10 cellular contexts compared by ENCODE assay signal in genomic region chr19:49503582-49503962, GRCh38. TPM values are rescaled to one million over a fixed set of nuclear protein-coding genes. Genes with fewer than 3 reads are reported as not detected.
DNase-seq lines count a peak whose midpoint lies in the region; ATAC-seq and TF ChIP-seq lines count a peak whose summit lies in the region.
"Had no signal": no experiment of that assay in that cellular context is flagged by ENCODE, and none has a peak within 500 bp of the region (broad histone marks: within the 10 kb centered on the region; RNA-seq: fewer than 3 reads in every experiment).

No MANE protein-coding gene starts in this region.

- no peak overlapping the region for H3K9ac ChIP-seq in HCT116 (ENCODE audit: low read length)

- RAD21 ChIA-PET in HCT116 (lab: Charles Lee; ENCODE audit: low non-redundant PET in 1 of 2, low total read pairs in 2 of 2, uncharacterized antibody in 2 of 2, unreplicated experiment in 2 of 2) = interaction anchor here (1.4 to 2.0 kb wide), 2 partner anchors 43 kb away, joined by 8 read pairs; no protein-coding TSS in a partner anchor

- peak overlapping the region; percentile 84 for H2AFZ ChIP-seq in HCT116 (ENCODE audit: low read depth, low read length, poor library complexity, severe bottlenecking)

- no peak for TF ChIP-seq RAD21 in HCT116 (IDR thresholded peaks at IDR 0.05; ENCODE audit: low read depth)

- H3K79me2 ChIP-seq in HCT116 (ENCODE audit: insufficient read depth, low read length) = peaks cover 10% of the 10 kb centered on the region

- H3K9me2 ChIP-seq in HCT116 (ENCODE audit: insufficient read depth) = no peaks in the 10 kb centered on the region

- H3K27ac Mint-ChIP-seq in brain (peak overlapping the region in 3 of 5 experiments; percentile 72 to 90 (median 85)), progenitor cell of endocrine pancreas (peak overlapping the region; percentile 7)
- H3K27ac Mint-ChIP-seq in stimulated activated naive CD8-positive, alpha-beta T cell treated with anti-CD3 and anti-CD28 coated beads, Interleukin-15, amount 100 ng/mL, for 72 hours = no peak overlapping the region
- H3K27ac Mint-ChIP-seq: activated CD8-positive, alpha-beta T cell treated with anti-CD3 and anti-CD28 coated beads for 36 hours; endodermal cell had no signal

- no peak overlapping the region for H3K4me3 ChIP-seq in HCT116 (replicated peaks in 1 of 2; ENCODE audit: low read depth in 1 of 2, low read length in 2 of 2)
- H3K4me3 ChIP-seq: testis had no signal

- peak overlapping the region; percentile 28; the same call in 1 of the 2 replicates for H3K4me2 ChIP-seq in HCT116 (ENCODE audit: low read length)

- TF ChIP-seq CTCF in HCT116 (IDR thresholded peaks at IDR 0.05 in 2 of 3, conservative IDR thresholded peaks at IDR 0.05 in 1 of 3; ENCODE audit: borderline replicate concordance in 1 of 3, insufficient read depth in 1 of 3, low read depth in 2 of 3, low read length in 2 of 3) (no peak), brain (conservative IDR thresholded peaks at IDR 0.05) (no peak), progenitor cell of endocrine pancreas (IDR thresholded peaks at IDR 0.05; ENCODE audit: unreplicated experiment) (no peak)

- H3K36me3 Mint-ChIP-seq in brain (peaks cover 11% of the 10 kb centered on the region), progenitor cell of endocrine pancreas (ENCODE audit: insufficient read depth) (peaks cover 7% of the 10 kb centered on the region)

- no TSS peak for BruUV-seq in HCT116 (replicated peaks; lab: Mats Ljungman, UMichigan)

- no peaks in the 10 kb centered on the region for H3K9me3 ChIP-seq in HCT116 (ENCODE audit: control insufficient read depth in 1 of 2, insufficient read depth in 1 of 2, low read depth in 1 of 2, low read length in 2 of 2)
- H3K9me3 ChIP-seq: testis had no signal

- H3K27me3 Mint-ChIP-seq in brain (no peaks in the 10 kb centered on the region), progenitor cell of endocrine pancreas (no peaks in the 10 kb centered on the region)
- no peaks in the 10 kb centered on the region for H3K27me3 Mint-ChIP-seq in stimulated activated naive CD8-positive, alpha-beta T cell treated with anti-CD3 and anti-CD28 coated beads, Interleukin-15, amount 100 ng/mL, for 72 hours
- H3K27me3 Mint-ChIP-seq: activated CD8-positive, alpha-beta T cell treated with anti-CD3 and anti-CD28 coated beads for 36 hours; central memory CD8-positive, alpha-beta T cell had no signal

- no peak overlapping the region; the same call in 1 of the 2 replicates for H3K27ac ChIP-seq in HCT116 (ENCODE audit: low read depth, low read length)
- H3K27ac ChIP-seq: testis had no signal

- intact Hi-C loops in HCT116 (cut with micrococcal nuclease) = loop anchor here (1.0 to 2.0 kb wide), 3 partner anchors 44 to 173 kb away; partner anchors contain the start of gene PRMT1

- peaks cover 3 to 8% of the 10 kb centered on the region in 2 experiments; a peak in 2 of 4 replicates for H3K36me3 ChIP-seq in HCT116 (ENCODE audit: control insufficient read depth in 1 of 2, insufficient read depth in 2 of 2, low read length in 2 of 2)

- H3K4me3 Mint-ChIP-seq in brain (peak overlapping the region in 2 of 5 experiments; percentile 16 to 18), progenitor cell of endocrine pancreas (ENCODE audit: low read depth) (no peak overlapping the region)
- H3K4me3 Mint-ChIP-seq in stimulated activated naive CD8-positive, alpha-beta T cell treated with anti-CD3 and anti-CD28 coated beads, Interleukin-15, amount 100 ng/mL, for 72 hours = no peak overlapping the region
- H3K4me3 Mint-ChIP-seq: activated CD8-positive, alpha-beta T cell treated with anti-CD3 and anti-CD28 coated beads for 36 hours; central memory CD8-positive, alpha-beta T cell; endodermal cell had no signal

- no peaks in the 10 kb centered on the region for H3K27me3 ChIP-seq in HCT116 (ENCODE audit: insufficient read depth, low read length)
- H3K27me3 ChIP-seq: testis had no signal

- no peak for TF ChIP-seq POLR2A in HCT116 (IDR thresholded peaks at IDR 0.05; ENCODE audit: borderline replicate concordance, extremely low read depth, insufficient read depth, insufficient read length)

- DNase-seq in HCT116 (ENCODE audit: low read depth, low spot score) (no peak), progenitor cell of endocrine pancreas (ENCODE audit: low spot score, unreplicated experiment) (no peak)
- no peak for DNase-seq in stimulated activated naive CD8-positive, alpha-beta T cell treated with anti-CD3 and anti-CD28 coated beads, Interleukin-15, amount 100 ng/mL, for 72 hours
- DNase-seq in NK-92 treated with Interleukin-12 subunit alpha and Interleukin-12 subunit beta, amount 100 ng/mL, for 24 hours (lab: John Stamatoyannopoulos, UW) = no peak
- DNase-seq: endodermal cell, GF-D8 had no signal

- H3K4me1 ChIP-seq in HCT116 (ENCODE audit: control insufficient read depth in 1 of 2, insufficient read depth in 2 of 2, low read length in 2 of 2) = peaks cover 5 to 29% of the 10 kb centered on the region in 2 experiments

- no peaks in the 10 kb centered on the region for H3K9me3 Mint-ChIP-seq in brain
- no peaks in the 10 kb centered on the region for H3K9me3 Mint-ChIP-seq in progenitor cell of endocrine pancreas (ENCODE audit: low read depth)
- H3K9me3 Mint-ChIP-seq in stimulated activated naive CD8-positive, alpha-beta T cell treated with anti-CD3 and anti-CD28 coated beads, Interleukin-15, amount 100 ng/mL, for 72 hours = no peaks in the 10 kb centered on the region
- H3K9me3 Mint-ChIP-seq: activated CD8-positive, alpha-beta T cell treated with anti-CD3 and anti-CD28 coated beads for 36 hours; central memory CD8-positive, alpha-beta T cell; endodermal cell had no signal

- H3K4me1 Mint-ChIP-seq in brain = peaks cover 27% of the 10 kb centered on the region
- peaks cover 14% of the 10 kb centered on the region for H3K4me1 Mint-ChIP-seq in progenitor cell of endocrine pancreas (ENCODE audit: low read depth)
- H3K4me1 Mint-ChIP-seq in stimulated activated naive CD8-positive, alpha-beta T cell treated with anti-CD3 and anti-CD28 coated beads, Interleukin-15, amount 100 ng/mL, for 72 hours = peaks cover 61% of the 10 kb centered on the region

- POLR2A ChIA-PET in HCT116 (lab: Charles Lee) = interaction anchor here (1.0 kb wide), 1 partner anchor 173 kb away, joined by 3 read pairs; the partner anchor contains the start of gene PRMT1

- ATAC-seq in HCT116 = no peak
- no peak for ATAC-seq in stimulated activated naive CD8-positive, alpha-beta T cell treated with anti-CD3 and anti-CD28 coated beads, Interleukin-15, amount 100 ng/mL, for 72 hours
- ATAC-seq: activated CD8-positive, alpha-beta T cell treated with anti-CD3 and anti-CD28 coated beads for 36 hours had no signal

- CTCF ChIA-PET in HCT116 (lab: Charles Lee) = interaction anchor here (0.9 to 4.2 kb wide), 4 partner anchors 43 to 67 kb away, joined by 3 to 43 read pairs (median 6); no protein-coding TSS in a partner anchor

- peaks cover 5% of the 10 kb centered on the region; the same call in 1 of the 2 replicates for H4K20me1 ChIP-seq in HCT116 (ENCODE audit: insufficient read depth)

TF ChIP-seq in HCT116, 20 proteins besides CTCF, POLR2A, EP300 and RAD21 (continues in another document):
- no peak for TF ChIP-seq SP1 (IDR thresholded peaks at IDR 0.05; ENCODE audit: low read depth)
- TF ChIP-seq CEBPB (IDR thresholded peaks at IDR 0.05; ENCODE audit: low read depth) = no peak
- TF ChIP-seq MAX (IDR thresholded peaks at IDR 0.05) = no peak
- TF ChIP-seq EGR1 (IDR thresholded peaks at IDR 0.05; ENCODE audit: low read depth) = no peak
- TF ChIP-seq ELF1 (IDR thresholded peaks at IDR 0.05; ENCODE audit: borderline replicate concordance, low read depth) = no peak
- TF ChIP-seq CBX3 (IDR thresholded peaks at IDR 0.05; ENCODE audit: low read depth) = no peak
- no peak for TF ChIP-seq EZH2phosphoT487 (IDR thresholded peaks at IDR 0.05; ENCODE audit: borderline replicate concordance)
- TF ChIP-seq FOSL1 (IDR thresholded peaks at IDR 0.05; ENCODE audit: low read depth) = no peak
- no peak for TF ChIP-seq ZNF274 (IDR thresholded peaks at IDR 0.05; ENCODE audit: low read depth, low read length)

RNA-seq across cellular contexts. Expression of gene RPS11, which starts 7.3 kb away (rescaled TPM):
- total RNA-seq in HCT116 (2021; ENCODE audit: unreplicated experiment) (2,353 TPM), progenitor cell of endocrine pancreas (2,272 and 2,377 TPM in 2 replicates)
- 4,962 and 5,407 TPM in 2 replicates for polyA plus RNA-seq in HCT116 (2012)
- 6,171 TPM for polyA plus RNA-seq in brain (ENCODE audit: insufficient read depth, low read depth, low replicate concordance)

RNA-seq across cellular contexts. Expression of gene FCGRT, which starts 8.9 kb away (rescaled TPM):
- total RNA-seq in HCT116 (2021; ENCODE audit: unreplicated experiment) (1.8 TPM), progenitor cell of endocrine pancreas (153 and 169 TPM in 2 replicates)
- 1.2 and 2.1 TPM in 2 replicates for polyA plus RNA-seq in HCT116 (2012)
- 80.4 TPM for polyA plus RNA-seq in brain (ENCODE audit: insufficient read depth, low read depth, low replicate concordance)

RNA-seq across cellular contexts. Expression of gene RPL13A, which starts 16.2 kb away (rescaled TPM):
- total RNA-seq in HCT116 (2021; ENCODE audit: unreplicated experiment) = 3,719 TPM
- 4,853 and 5,472 TPM in 2 replicates for polyA plus RNA-seq in HCT116 (2012)
- 2,708 TPM for polyA plus RNA-seq in brain (ENCODE audit: insufficient read depth, low read depth, low replicate concordance)
- total RNA-seq in progenitor cell of endocrine pancreas = 2,665 and 2,783 TPM in 2 replicates

RNA-seq across cellular contexts. Expression of gene RCN3, which starts 24.2 kb away (rescaled TPM):
- total RNA-seq in HCT116 (2021; ENCODE audit: unreplicated experiment) (0.39 TPM), progenitor cell of endocrine pancreas (43.4 and 58.0 TPM in 2 replicates)
- polyA plus RNA-seq in HCT116 (2012) = 0.13 TPM in 1 of 2 replicates, not detected in the other
- polyA plus RNA-seq in brain (ENCODE audit: insufficient read depth, low read depth, low replicate concordance) = 14.2 TPM

RNA-seq across cellular contexts. Expression of gene FLT3LG, which starts 29.6 kb away (rescaled TPM):
- total RNA-seq in HCT116 (2021; ENCODE audit: unreplicated experiment) = 3.8 TPM
- polyA plus RNA-seq in HCT116 (2012) = 2.5 and 4.0 TPM in 2 replicates
- 8.0 TPM for polyA plus RNA-seq in brain (ENCODE audit: insufficient read depth, low read depth, low replicate concordance)
- total RNA-seq in progenitor cell of endocrine pancreas = 0.96 and 1.1 TPM in 2 replicates

Comparison
In these comparisons a context has a peak if more than half of its experiments do, and no peak if none do; other contexts are left out.
1. H3K27ac Mint-ChIP-seq: peak in brain (3 of 5) and progenitor cell of endocrine pancreas (single experiment); none in stimulated activated naive CD8-positive, alpha-beta T cell treated with anti-CD3 and anti-CD28 coated beads, Interleukin-15, amount 100 ng/mL, for 72 hours (0 of 2).
2. RNA of gene FCGRT, which starts 8.9 kb away (total RNA-seq): 153 to 169 TPM in progenitor cell of endocrine pancreas; 1.8 TPM in HCT116 (single experiment); every median in the first group is over 10 times any median in the second.